ENCODE assay signal across 13 cellular contexts in the genomic region with DNA sequence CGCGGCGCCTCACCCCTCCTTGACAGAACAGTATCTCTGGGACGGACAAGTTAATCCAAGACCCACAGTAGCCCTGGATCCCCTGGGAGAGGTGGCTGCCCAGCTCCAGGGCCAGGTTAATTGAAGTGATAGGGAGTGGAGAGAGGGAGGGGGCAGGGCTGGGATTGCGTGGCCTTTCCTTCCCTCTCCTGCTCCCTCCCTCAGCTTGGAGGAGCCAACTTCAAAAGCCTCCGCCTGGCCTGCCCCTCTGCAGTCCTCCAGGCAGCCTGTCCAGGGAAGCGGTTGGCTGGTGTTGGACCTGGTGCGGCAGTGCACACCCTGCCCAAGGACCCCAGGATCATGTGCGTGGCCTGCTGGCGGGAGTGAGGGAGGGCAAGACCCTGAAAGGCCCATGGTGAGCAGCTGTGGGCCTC. TPM values are rescaled to one million over a fixed set of nuclear protein-coding genes. Genes with fewer than 3 reads are reported as not detected.
DNase-seq lines count a peak whose midpoint lies in the region; ATAC-seq and TF ChIP-seq lines count a peak whose summit lies in the region.
"Had no signal": no experiment of that assay in that cellular context is flagged by ENCODE, and none has a peak within 500 bp of the region (broad histone marks: within the 10 kb centered on the region; RNA-seq: fewer than 3 reads in every experiment).

Gene C20orf204, plus strand, starts transcription at position 250 of the 413 bp plus-strand sequence. Its CDS starts 142 bp downstream, at position 392.

- H3K4me1 ChIP-seq in HEK293 (ENCODE audit: control insufficient read depth, insufficient read depth, low read length): peaks cover 9% of the 10 kb centered on the region

- no peaks in the 10 kb centered on the region for H3K9me3 Mint-ChIP-seq in activated CD4-positive, alpha-beta T cell treated with anti-CD3 and anti-CD28 coated beads, Interleukin-2, amount 10 ng/mL, durations not matched to agents 7 days and 5 days
- H3K9me3 Mint-ChIP-seq in activated T-helper 2 cell treated with anti-CD3 and anti-CD28 coated beads, Interferon-gamma antibody, Interleukin-2, Interleukin-4, amounts not matched to agents 10 μg/mL and 5 μg/mL and 100 μg/mL, durations not matched to agents 14 hours and 24 hours and 36 hours: no peaks in the 10 kb centered on the region
- no peaks in the 10 kb centered on the region for H3K9me3 Mint-ChIP-seq in naive B cell

- ATAC-seq in naive B cell (ENCODE audit: low read depth in 2 of 2) (no peak), GM21717 (IDR thresholded peaks at IDR 0.05; ENCODE audit: unreplicated experiment) (no peak)

- no peaks in the 10 kb centered on the region for H3K9me3 ChIP-seq in HEK293 (ENCODE audit: control insufficient read depth, insufficient read depth, low read depth, low read length)
- H3K9me3 ChIP-seq: prostate gland, uterus had no signal

- POLR2A ChIA-PET in activated CD4-positive, alpha-beta T cell treated with anti-CD3 and anti-CD28 coated beads, Interleukin-2, amount 10 ng/mL, durations not matched to agents 7 days and 5 days (lab: Charles Lee): no interaction called here
- POLR2A ChIA-PET in HEK293 (lab: Yijun Ruan, JAX): no interaction called here

- H3K4me3 Mint-ChIP-seq in activated CD4-positive, alpha-beta T cell treated with anti-CD3 and anti-CD28 coated beads, Interleukin-2, amount 10 ng/mL, durations not matched to agents 7 days and 5 days: peak within 1 kb of the TSS; percentile 64
- peak within 1 kb of the TSS; percentile 62 for H3K4me3 Mint-ChIP-seq in activated T-helper 2 cell treated with anti-CD3 and anti-CD28 coated beads, Interferon-gamma antibody, Interleukin-2, Interleukin-4, amounts not matched to agents 10 μg/mL and 5 μg/mL and 100 μg/mL, durations not matched to agents 14 hours and 24 hours and 36 hours (ENCODE audit: low read depth)
- H3K4me3 Mint-ChIP-seq in naive B cell: peak within 1 kb of the TSS in 6 of 8 donors; percentile 30 to 76 (median 48)

- H3K36me3 ChIP-seq in HEK293 (ENCODE audit: control insufficient read depth in 2 of 2, insufficient read depth in 1 of 2, low read length in 2 of 2): peaks cover 0 to 40% of the 10 kb centered on the region in 2 experiments; a peak in 2 of 3 replicates
- H3K36me3 ChIP-seq: prostate gland, uterus had no signal

- H3K27ac ChIP-seq in HEK293 (ENCODE audit: extremely low read depth, low read depth, low read length): no peak within 1 kb of the TSS
- H3K27ac ChIP-seq: prostate gland, uterus had no signal

- H3K27ac Mint-ChIP-seq in activated CD4-positive, alpha-beta T cell treated with anti-CD3 and anti-CD28 coated beads, Interleukin-2, amount 10 ng/mL, durations not matched to agents 7 days and 5 days: peak within 1 kb of the TSS; percentile 93
- H3K27ac Mint-ChIP-seq in activated T-helper 2 cell treated with anti-CD3 and anti-CD28 coated beads, Interferon-gamma antibody, Interleukin-2, Interleukin-4, amounts not matched to agents 10 μg/mL and 5 μg/mL and 100 μg/mL, durations not matched to agents 14 hours and 24 hours and 36 hours: peak within 1 kb of the TSS; percentile 96
- H3K27ac Mint-ChIP-seq in naive B cell: no peak within 1 kb of the TSS

- DNase-seq in activated CD4-positive, alpha-beta T cell treated with anti-CD3 and anti-CD28 coated beads, Interleukin-2, amount 10 ng/mL, durations not matched to agents 7 days and 5 days: no peak
- DNase-seq in activated CD4-positive, alpha-beta T cell treated with anti-CD3 and anti-CD28 coated beads, Interleukin-2, amount 50 U/mL, for 48 hours: no peak
- no peak for DNase-seq in activated T-helper 2 cell treated with anti-CD3 and anti-CD28 coated beads, Interferon-gamma antibody, Interleukin-2, Interleukin-4, amounts not matched to agents 10 μg/mL and 5 μg/mL and 100 μg/mL, durations not matched to agents 14 hours and 24 hours and 36 hours (ENCODE audit: low spot score)
- DNase-seq in naive B cell: no peak
- DNase-seq in DMS53 treated with DMSO at 0.1 percent for 48 hours (lab: John Stamatoyannopoulos, UW; ENCODE audit: unreplicated experiment): no peak
- no peak for DNase-seq in AG08395 (ENCODE audit: low spot score)
- DNase-seq: DMS153, midbrain, NCI-H2081 treated with DMSO at 0.1 percent for 48 hours, uterus had no signal

- H3K4me3 ChIP-seq in HEK293 (ENCODE audit: low read depth, low read length): no peak within 1 kb of the TSS
- H3K4me3 ChIP-seq: prostate gland, uterus had no signal

- CTCF ChIA-PET in activated CD4-positive, alpha-beta T cell treated with anti-CD3 and anti-CD28 coated beads, Interleukin-2, amount 10 ng/mL, durations not matched to agents 7 days and 5 days (lab: Charles Lee): interaction anchor here (1.0 to 2.0 kb wide), 5 partner anchors 21 to 84 kb away, joined by 3 to 5 read pairs (median 3); partner anchors contain the start of gene PRPF6
- CTCF ChIA-PET in HEK293 (lab: Yijun Ruan, JAX): interaction anchor here (1.6 to 2.1 kb wide), 2 partner anchors 19 to 55 kb away, joined by 4 to 6 read pairs; partner anchors contain the start of gene PRPF6

- H3K27me3 Mint-ChIP-seq in activated CD4-positive, alpha-beta T cell treated with anti-CD3 and anti-CD28 coated beads, Interleukin-2, amount 10 ng/mL, durations not matched to agents 7 days and 5 days: no peaks in the 10 kb centered on the region
- no peaks in the 10 kb centered on the region for H3K27me3 Mint-ChIP-seq in activated T-helper 2 cell treated with anti-CD3 and anti-CD28 coated beads, Interferon-gamma antibody, Interleukin-2, Interleukin-4, amounts not matched to agents 10 μg/mL and 5 μg/mL and 100 μg/mL, durations not matched to agents 14 hours and 24 hours and 36 hours (ENCODE audit: low read depth)
- H3K27me3 Mint-ChIP-seq in naive B cell: peaks cover 0 to 19% (median 8%) of the 10 kb centered on the region in 3 donors

- intact Hi-C loops in activated T-helper 2 cell treated with anti-CD3 and anti-CD28 coated beads, Interferon-gamma antibody, Interleukin-2, Interleukin-4, amounts not matched to agents 10 μg/mL and 5 μg/mL and 100 μg/mL, durations not matched to agents 14 hours and 24 hours and 36 hours (cut with micrococcal nuclease): loop anchor here (10.0 kb wide), 1 partner anchor 141 kb away; the partner anchor contains the start of gene DNAJC5

- peaks cover 17% of the 10 kb centered on the region for H3K36me3 Mint-ChIP-seq in activated CD4-positive, alpha-beta T cell treated with anti-CD3 and anti-CD28 coated beads, Interleukin-2, amount 10 ng/mL, durations not matched to agents 7 days and 5 days (ENCODE audit: low read depth)
- H3K36me3 Mint-ChIP-seq in activated T-helper 2 cell treated with anti-CD3 and anti-CD28 coated beads, Interferon-gamma antibody, Interleukin-2, Interleukin-4, amounts not matched to agents 10 μg/mL and 5 μg/mL and 100 μg/mL, durations not matched to agents 14 hours and 24 hours and 36 hours (ENCODE audit: low read depth): peaks cover 20% of the 10 kb centered on the region
- H3K36me3 Mint-ChIP-seq in naive B cell: no peaks in the 10 kb centered on the region

- no peak for TF ChIP-seq CTCF in HEK293 (tag by site-specific recombination; IDR thresholded peaks at IDR 0.05)

- peaks cover 60% of the 10 kb centered on the region for H3K4me1 Mint-ChIP-seq in activated CD4-positive, alpha-beta T cell treated with anti-CD3 and anti-CD28 coated beads, Interleukin-2, amount 10 ng/mL, durations not matched to agents 7 days and 5 days
- peaks cover 35% of the 10 kb centered on the region for H3K4me1 Mint-ChIP-seq in activated T-helper 2 cell treated with anti-CD3 and anti-CD28 coated beads, Interferon-gamma antibody, Interleukin-2, Interleukin-4, amounts not matched to agents 10 μg/mL and 5 μg/mL and 100 μg/mL, durations not matched to agents 14 hours and 24 hours and 36 hours (ENCODE audit: low read depth)
- H3K4me1 Mint-ChIP-seq in naive B cell: peaks cover 6 to 21% (median 11%) of the 10 kb centered on the region in 3 donors

TF ChIP-seq in HEK293, 187 proteins besides CTCF, POLR2A, EP300 and RAD21 (continues in another document):
- TF ChIP-seq ZNF585B (tag by site-specific recombination; IDR thresholded peaks at IDR 0.05): no peak
- TF ChIP-seq ZNF423 (tag by site-specific recombination; IDR thresholded peaks at IDR 0.05): no peak
- no peak for TF ChIP-seq MEIS1 (CRISPR knock-in tag; IDR thresholded peaks at IDR 0.05; ENCODE audit: borderline replicate concordance)
- no peak for TF ChIP-seq GLIS1 (tag by site-specific recombination; IDR thresholded peaks at IDR 0.05)
- TF ChIP-seq HOXC10 (CRISPR knock-in tag; IDR thresholded peaks at IDR 0.05): no peak
- TF ChIP-seq ZNF600 (tag by site-specific recombination; IDR thresholded peaks at IDR 0.05): peak; percentile 77
- TF ChIP-seq OVOL3 (tag by site-specific recombination; IDR thresholded peaks at IDR 0.05): no peak
- TF ChIP-seq ZNF341 (tag by site-specific recombination; IDR thresholded peaks at IDR 0.05; ENCODE audit: low read depth): peak; percentile 23; the same call in 1 of the 2 replicates
- TF ChIP-seq GLI2 (tag by site-specific recombination; IDR thresholded peaks at IDR 0.05; ENCODE audit: borderline replicate concordance, low read depth): no peak
- peak; percentile 69; the same call in 1 of the 2 replicates for TF ChIP-seq TCF7L2 (IDR thresholded peaks at IDR 0.05; ENCODE audit: borderline replicate concordance, low read depth, low read length)
- TF ChIP-seq ZNF350 (tag by site-specific recombination; IDR thresholded peaks at IDR 0.05): no peak
- TF ChIP-seq SALL2 (tag by site-specific recombination; IDR thresholded peaks at IDR 0.05; ENCODE audit: borderline replicate concordance): no peak
- TF ChIP-seq ZNF670 (tag by site-specific recombination; IDR thresholded peaks at IDR 0.05; ENCODE audit: low read depth): no peak
- no peak for TF ChIP-seq ZNF23 (tag by site-specific recombination; IDR thresholded peaks at IDR 0.05; ENCODE audit: borderline replicate concordance)
- peak; percentile 65 for TF ChIP-seq OSR2 (tag by site-specific recombination; IDR thresholded peaks at IDR 0.05)
- TF ChIP-seq ZFP37 (tag by site-specific recombination; IDR thresholded peaks at IDR 0.05): no peak

RNA-seq across cellular contexts. Expression of gene C20orf204, which starts in this region (rescaled TPM):
- 1 to 10 TPM; 3.5 to 4.8 TPM for total RNA-seq in activated CD4-positive, alpha-beta T cell treated with anti-CD3 and anti-CD28 coated beads, Interleukin-2, amount 10 ng/mL, durations not matched to agents 7 days and 5 days
- total RNA-seq in activated T-helper 2 cell treated with anti-CD3 and anti-CD28 coated beads, Interferon-gamma antibody, Interleukin-2, Interleukin-4, amounts not matched to agents 10 μg/mL and 5 μg/mL and 100 μg/mL, durations not matched to agents 14 hours and 24 hours and 36 hours: 3.8 and 4.3 TPM in 2 replicates
- polyA plus RNA-seq in naive B cell (ENCODE audit: low read depth in 6 of 6): under 1 TPM in 1 of 6 donors, not detected in 5; 0.05 TPM

Comparison
In these comparisons a context has a peak if more than half of its experiments do, and no peak if none do; other contexts are left out.
1. H3K27ac Mint-ChIP-seq: peak in activated CD4-positive, alpha-beta T cell treated with anti-CD3 and anti-CD28 coated beads, Interleukin-2, amount 10 ng/mL, durations not matched to agents 7 days and 5 days (single experiment) and activated T-helper 2 cell treated with anti-CD3 and anti-CD28 coated beads, Interferon-gamma antibody, Interleukin-2, Interleukin-4, amounts not matched to agents 10 μg/mL and 5 μg/mL and 100 μg/mL, durations not matched to agents 14 hours and 24 hours and 36 hours (single experiment); none in naive B cell (0 of 6).
2. Peak in every context shown above with its lines, with median percentiles within 50 percentile points of each other: H3K4me3 Mint-ChIP-seq.